8 cellular contexts compared by ENCODE assay signal in the genomic region with DNA sequence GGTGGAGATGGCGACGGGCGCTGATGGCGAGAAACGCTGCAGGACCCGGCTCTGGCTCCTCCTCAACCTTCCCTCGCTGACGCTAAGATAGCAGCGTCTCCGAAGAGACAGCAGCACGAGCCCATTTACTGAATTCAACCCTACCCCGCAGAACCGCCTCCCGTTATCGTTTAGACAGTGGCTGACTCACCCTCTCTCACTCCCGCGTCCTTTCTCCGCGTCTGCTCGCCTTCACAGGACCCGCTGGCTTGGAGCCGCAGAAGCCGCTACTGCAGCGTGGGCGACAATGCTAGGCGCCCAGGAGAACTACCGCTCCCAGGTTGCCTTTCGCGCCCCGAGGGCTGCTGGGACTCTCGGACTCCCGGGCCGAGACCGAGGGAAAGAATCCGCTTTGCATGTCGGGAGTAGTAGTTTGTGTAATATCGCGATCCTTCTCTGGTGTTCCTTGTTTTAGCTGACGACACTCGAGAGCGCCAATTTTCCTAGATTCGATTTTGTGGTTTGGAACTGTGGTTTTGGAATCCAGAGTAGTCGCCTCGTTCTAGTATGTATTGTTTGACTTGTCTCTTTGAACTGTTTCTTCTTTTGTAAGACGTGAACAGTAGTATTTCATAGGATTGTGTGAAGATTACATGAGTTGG. TPM values are rescaled to one million over a fixed set of nuclear protein-coding genes. Genes with fewer than 3 reads are reported as not detected.
A peak's percentile ranks its signal among the peaks of the same experiment; 100 is the strongest.
DNase-seq lines count a peak whose midpoint lies in the region; FAIRE-seq and TF ChIP-seq lines count a peak whose summit lies in the region.

Gene KBTBD6, minus strand, starts transcription at position 291 of the 641 bp plus-strand sequence. CDS start 291 bp downstream, outside the sequence.

- no peaks in the 10 kb centered on the region for H3K27me3 ChIP-seq in neuron (ENCODE audit: insufficient read depth, low read length)

- H3K36me3 ChIP-seq in neuron (ENCODE audit: insufficient read depth, low read length), result peaks cover 8% of the 10 kb centered on the region

- H3K4me3 ChIP-seq in neuron (ENCODE audit: low read length), result peak within 1 kb of the TSS; percentile 82

- FAIRE-seq in frontal cortex (lab: Jason Lieb, UNC), result no peak

- peak within 1 kb of the TSS; percentile 96 for H2AFZ ChIP-seq in neuron (ENCODE audit: low read depth, low read length)

- peak within 1 kb of the TSS; percentile 98 for H3K4me3 Mint-ChIP-seq in HFFc6
- peak within 1 kb of the TSS; percentile 93 for H3K4me3 Mint-ChIP-seq in activated naive CD4-positive, alpha-beta T cell treated with anti-CD3 and anti-CD28 coated beads, Interleukin-2, amount 10 ng/mL, durations not matched to agents 7 days and 5 days

- no peaks in the 10 kb centered on the region for H3K9me3 Mint-ChIP-seq in HFFc6
- no peaks in the 10 kb centered on the region for H3K9me3 Mint-ChIP-seq in activated naive CD4-positive, alpha-beta T cell treated with anti-CD3 and anti-CD28 coated beads, Interleukin-2, amount 10 ng/mL, durations not matched to agents 7 days and 5 days

- H3K36me3 Mint-ChIP-seq in HFFc6 (ENCODE audit: low read depth), result peaks cover 17% of the 10 kb centered on the region
- peaks cover 9% of the 10 kb centered on the region for H3K36me3 Mint-ChIP-seq in activated naive CD4-positive, alpha-beta T cell treated with anti-CD3 and anti-CD28 coated beads, Interleukin-2, amount 10 ng/mL, durations not matched to agents 7 days and 5 days

- no peaks in the 10 kb centered on the region for H3K27me3 Mint-ChIP-seq in HFFc6 (ENCODE audit: insufficient read depth)
- H3K27me3 Mint-ChIP-seq in activated naive CD4-positive, alpha-beta T cell treated with anti-CD3 and anti-CD28 coated beads, Interleukin-2, amount 10 ng/mL, durations not matched to agents 7 days and 5 days, result no peaks in the 10 kb centered on the region

- peak within 1 kb of the TSS; percentile 95 for H3K27ac Mint-ChIP-seq in HFFc6
- peak within 1 kb of the TSS; percentile 95 for H3K27ac Mint-ChIP-seq in activated naive CD4-positive, alpha-beta T cell treated with anti-CD3 and anti-CD28 coated beads, Interleukin-2, amount 10 ng/mL, durations not matched to agents 7 days and 5 days

- peaks cover 64% of the 10 kb centered on the region for H3K4me1 Mint-ChIP-seq in HFFc6 (ENCODE audit: low read depth)
- peaks cover 49% of the 10 kb centered on the region for H3K4me1 Mint-ChIP-seq in activated naive CD4-positive, alpha-beta T cell treated with anti-CD3 and anti-CD28 coated beads, Interleukin-2, amount 10 ng/mL, durations not matched to agents 7 days and 5 days

- no peaks in the 10 kb centered on the region for H3K9me3 ChIP-seq in neuron (ENCODE audit: low read length)

- CTCF ChIA-PET in activated naive CD4-positive, alpha-beta T cell treated with anti-CD3 and anti-CD28 coated beads, Interleukin-2, amount 10 ng/mL, durations not matched to agents 7 days and 5 days (lab: Charles Lee), result no interaction called here

- in situ Hi-C loops in SK-MEL-5 (cut with HindIII; ENCODE audit: low pct_unique_long_range_greater_than_20kb, low sequenced_read_pairs), result no loop called here

- TF ChIP-seq CTCF in HFFc6 (IDR thresholded peaks at IDR 0.05), result no peak

- H3K4me1 ChIP-seq in neuron (ENCODE audit: insufficient read depth, low read length), result peaks cover 17% of the 10 kb centered on the region

- DNase-seq in GM04504 (ENCODE audit: low read depth) (peak; percentile 98), HFFc6 (peak; percentile 100), NAMALWA (ENCODE audit: low spot score) (peak; percentile 99), SK-MEL-5 (ENCODE audit: low read depth, low spot score) (peak; percentile 99), frontal cortex (ENCODE audit: low spot score in 2 of 2) (peak; percentile 68 to 86), stromal cell of bone marrow (ENCODE audit: low read depth) (peak; percentile 99)
- peak; percentile 96 for DNase-seq in activated naive CD4-positive, alpha-beta T cell treated with anti-CD3 and anti-CD28 coated beads, Interleukin-2, amount 10 ng/mL, durations not matched to agents 7 days and 5 days

RNA-seq across cellular contexts. Expression of gene KBTBD6, which starts in this region (rescaled TPM):
- 10 to 100 TPM; 10.8 to 13.0 (median 11.4) TPM for total RNA-seq in HFFc6 (2021; fragmentation: NEBNext Ultra II Directional; extraction: Animal tissue kit (Norgen Biotek cat#: 25700))
- total RNA-seq in SK-MEL-5 (2014; rRNA removed; shearing (Covaris generic)), result 12.7 and 14.3 TPM in 2 replicates
- 9.5 and 11.6 TPM in 2 replicates for polyA plus RNA-seq in SK-MEL-5 (2015; cell fraction: cytosol; rRNA removed)
- polyA plus RNA-seq in SK-MEL-5 (2015; cell fraction: nucleus; rRNA removed), result 6.5 and 9.9 TPM in 2 replicates
- total RNA-seq in frontal cortex, result 101 TPM

Comparison
In these comparisons a context has a peak if more than half of its experiments do, and no peak if none do; other contexts are left out.
1. Peak in every context shown above with its lines: DNase-seq and H3K4me3 ChIP-seq.